In the genomic region with DNA sequence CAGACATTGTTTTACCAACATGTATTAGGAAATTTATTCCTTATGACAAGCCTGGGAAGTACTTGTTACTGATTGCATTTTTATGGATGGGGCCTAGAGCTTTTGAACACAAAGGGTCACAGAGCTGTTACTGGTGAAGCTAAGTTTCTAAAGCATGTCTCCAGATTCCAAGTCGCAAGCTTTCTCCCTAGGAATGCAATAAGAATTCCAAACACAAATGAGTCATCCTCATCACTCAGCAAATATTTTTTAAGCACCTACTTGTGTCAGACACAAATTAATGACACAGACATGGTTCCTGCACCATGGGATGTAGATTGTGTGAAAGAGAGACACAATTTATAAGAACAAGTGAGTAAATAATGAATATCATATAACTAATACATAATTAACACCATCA, we compare ENCODE assay signal across 1 cellular context.
TF ChIP-seq lines count a peak whose summit lies in the region.

No MANE protein-coding gene starts in this region.

TF ChIP-seq in HEK293, 187 proteins besides CTCF, POLR2A, EP300 and RAD21 (continued from another document):
- TF ChIP-seq PRDM10 (tag by site-specific recombination; IDR thresholded peaks at IDR 0.05) (no peak), GLI4 (tag by site-specific recombination; IDR thresholded peaks at IDR 0.05) (no peak)
